Comparison of ENCODE assay signal across 1 cellular context in the genomic region with DNA sequence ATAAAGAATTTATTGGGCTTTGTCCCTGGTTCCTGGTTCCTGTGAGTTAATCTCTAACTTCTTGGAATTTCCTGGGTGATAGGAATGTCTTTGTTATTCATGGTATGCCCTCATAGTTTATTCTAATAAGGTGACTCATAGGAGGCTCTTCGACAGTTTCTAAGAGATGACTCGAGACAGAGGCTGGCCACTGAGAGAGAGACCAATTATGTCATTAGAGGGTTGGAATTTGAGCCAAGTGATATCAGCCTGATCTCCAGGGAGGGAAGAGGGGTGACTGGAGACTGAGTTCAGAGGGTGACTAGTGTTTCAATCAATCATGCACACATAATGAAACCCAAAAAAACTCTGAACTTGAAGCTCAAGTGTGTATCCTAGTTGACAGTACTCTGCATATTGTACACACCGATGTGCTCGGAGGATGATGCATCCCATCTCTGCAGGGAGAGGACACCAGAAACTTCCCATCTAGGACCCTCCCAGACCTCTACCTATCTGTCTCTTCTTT.
TF ChIP-seq lines count a peak whose summit lies in the region.

No MANE protein-coding gene starts in this region.

TF ChIP-seq in K562, 482 proteins besides CTCF, POLR2A, EP300 and RAD21 (continued from another document and continues in another):
- TF ChIP-seq, protein P1, sequence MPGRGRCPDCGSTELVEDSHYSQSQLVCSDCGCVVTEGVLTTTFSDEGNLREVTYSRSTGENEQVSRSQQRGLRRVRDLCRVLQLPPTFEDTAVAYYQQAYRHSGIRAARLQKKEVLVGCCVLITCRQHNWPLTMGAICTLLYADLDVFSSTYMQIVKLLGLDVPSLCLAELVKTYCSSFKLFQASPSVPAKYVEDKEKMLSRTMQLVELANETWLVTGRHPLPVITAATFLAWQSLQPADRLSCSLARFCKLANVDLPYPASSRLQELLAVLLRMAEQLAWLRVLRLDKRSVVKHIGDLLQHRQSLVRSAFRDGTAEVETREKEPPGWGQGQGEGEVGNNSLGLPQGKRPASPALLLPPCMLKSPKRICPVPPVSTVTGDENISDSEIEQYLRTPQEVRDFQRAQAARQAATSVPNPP (IDR thresholded peaks at IDR 0.05; ENCODE audit: borderline replicate concordance, insufficient read depth, insufficient read length): no peak
- 0 out of 4 replicates have a peak, but pooled peaks of 1 of the 2 experiments have one; percentile 38 for TF ChIP-seq SRF (CRISPR knock-in tag; IDR thresholded peaks at IDR 0.05)
- peak; percentile 44 for TF ChIP-seq STAT5A (IDR thresholded peaks at IDR 0.05; ENCODE audit: borderline replicate concordance, low read length)
- no peak for TF ChIP-seq RREB1 (CRISPR knock-in tag; IDR thresholded peaks at IDR 0.05)
- TF ChIP-seq MEIS2 (IDR thresholded peaks at IDR 0.05; ENCODE audit: partially characterized antibody): peak; percentile 96
- TF ChIP-seq POLR3A (IDR thresholded peaks at IDR 0.05; ENCODE audit: borderline replicate concordance, extremely low read depth, insufficient read depth, insufficient read length): no peak
- peak in 1 of 2 experiments; percentile 38; a peak in 2 of 4 replicates for TF ChIP-seq MAZ (CRISPR knock-in tag; conservative IDR thresholded peaks at IDR 0.05 in 1 of 2, IDR thresholded peaks at IDR 0.05 in 1 of 2)
- no peak for TF ChIP-seq ETV5 (CRISPR knock-in tag; IDR thresholded peaks at IDR 0.05; ENCODE audit: low read depth)
- TF ChIP-seq JUNB (CRISPR knock-in tag; conservative IDR thresholded peaks at IDR 0.05): peak; percentile 51; the same call in 1 of the 2 replicates
- TF ChIP-seq NFRKB (IDR thresholded peaks at IDR 0.05; ENCODE audit: low read depth): no peak
- peak; percentile 97 for TF ChIP-seq ATF7 (IDR thresholded peaks at IDR 0.05)
- TF ChIP-seq CTBP1 (IDR thresholded peaks at IDR 0.05; ENCODE audit: borderline replicate concordance): peak; percentile 86
- no peak for TF ChIP-seq HDAC6 (IDR thresholded peaks at IDR 0.05; ENCODE audit: low read depth, low read length)
- TF ChIP-seq CCNT2 (IDR thresholded peaks at IDR 0.05; ENCODE audit: borderline replicate concordance, extremely low read depth, insufficient read length, low read depth, low read length): no peak
- no peak for TF ChIP-seq RNF2 (IDR thresholded peaks at IDR 0.05)
- TF ChIP-seq BCOR (IDR thresholded peaks at IDR 0.05): no peak
- no peak for TF ChIP-seq GABPA (tag; conservative IDR thresholded peaks at IDR 0.05; ENCODE audit: low read depth)
- no peak for TF ChIP-seq SMC3 (conservative IDR thresholded peaks at IDR 0.05; ENCODE audit: insufficient read depth, low read depth, low read length)
- TF ChIP-seq FOS (IDR thresholded peaks at IDR 0.05; ENCODE audit: extremely low read depth, insufficient read length): peak; percentile 57
- TF ChIP-seq RCOR1 (IDR thresholded peaks at IDR 0.05; ENCODE audit: borderline replicate concordance in 1 of 2, low read depth in 2 of 2, low read length in 2 of 2): peak in 1 of 2 experiments; percentile 78; a peak in 2 of 4 replicates
- TF ChIP-seq ZNF696 (CRISPR knock-in tag; conservative IDR thresholded peaks at IDR 0.05): no peak
- peak; percentile 92 for TF ChIP-seq SMARCE1 (IDR thresholded peaks at IDR 0.05)
- no peak for TF ChIP-seq PHTF2 (CRISPR knock-in tag; IDR thresholded peaks at IDR 0.05)
- TF ChIP-seq PRPF4 (IDR thresholded peaks at IDR 0.05; ENCODE audit: insufficient read depth, low read depth, low read length, poor library complexity, severe bottlenecking): no peak
- TF ChIP-seq TAL1 (IDR thresholded peaks at IDR 0.05): no peak
- peak in 1 of 2 experiments; percentile 74; a peak in 3 of 4 replicates for TF ChIP-seq ARNT (IDR thresholded peaks at IDR 0.05)
- TF ChIP-seq, protein P2, sequence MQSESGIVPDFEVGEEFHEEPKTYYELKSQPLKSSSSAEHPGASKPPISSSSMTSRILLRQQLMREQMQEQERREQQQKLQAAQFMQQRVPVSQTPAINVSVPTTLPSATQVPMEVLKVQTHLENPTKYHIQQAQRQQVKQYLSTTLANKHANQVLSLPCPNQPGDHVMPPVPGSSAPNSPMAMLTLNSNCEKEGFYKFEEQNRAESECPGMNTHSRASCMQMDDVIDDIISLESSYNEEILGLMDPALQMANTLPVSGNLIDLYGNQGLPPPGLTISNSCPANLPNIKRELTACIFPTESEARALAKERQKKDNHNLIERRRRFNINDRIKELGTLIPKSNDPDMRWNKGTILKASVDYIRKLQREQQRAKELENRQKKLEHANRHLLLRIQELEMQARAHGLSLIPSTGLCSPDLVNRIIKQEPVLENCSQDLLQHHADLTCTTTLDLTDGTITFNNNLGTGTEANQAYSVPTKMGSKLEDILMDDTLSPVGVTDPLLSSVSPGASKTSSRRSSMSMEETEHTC (IDR thresholded peaks at IDR 0.05): no peak
- no peak for TF ChIP-seq ZNF398 (CRISPR knock-in tag; IDR thresholded peaks at IDR 0.05)
- TF ChIP-seq ZNF707 (CRISPR knock-in tag; conservative IDR thresholded peaks at IDR 0.05): no peak
- 0 out of 2 replicates have a peak, but pooled peaks have one; percentile 16 for TF ChIP-seq FOXM1 (IDR thresholded peaks at IDR 0.05; ENCODE audit: low read depth)
- TF ChIP-seq FOXM1 (CRISPR knock-in tag; IDR thresholded peaks at IDR 0.05; ENCODE audit: low read depth): no peak
- TF ChIP-seq RB1 (IDR thresholded peaks at IDR 0.05; ENCODE audit: low read depth): 0 out of 2 replicates have a peak, but pooled peaks have one; percentile 6
- TF ChIP-seq ZNF175 (CRISPR knock-in tag; IDR thresholded peaks at IDR 0.05; ENCODE audit: low read depth): peak; percentile 44; the same call in 1 of the 2 replicates
- no peak for TF ChIP-seq SP2 (IDR thresholded peaks at IDR 0.05; ENCODE audit: extremely low read depth, low read depth, low read length, poor library complexity, severe bottlenecking)
- TF ChIP-seq, protein P3, sequence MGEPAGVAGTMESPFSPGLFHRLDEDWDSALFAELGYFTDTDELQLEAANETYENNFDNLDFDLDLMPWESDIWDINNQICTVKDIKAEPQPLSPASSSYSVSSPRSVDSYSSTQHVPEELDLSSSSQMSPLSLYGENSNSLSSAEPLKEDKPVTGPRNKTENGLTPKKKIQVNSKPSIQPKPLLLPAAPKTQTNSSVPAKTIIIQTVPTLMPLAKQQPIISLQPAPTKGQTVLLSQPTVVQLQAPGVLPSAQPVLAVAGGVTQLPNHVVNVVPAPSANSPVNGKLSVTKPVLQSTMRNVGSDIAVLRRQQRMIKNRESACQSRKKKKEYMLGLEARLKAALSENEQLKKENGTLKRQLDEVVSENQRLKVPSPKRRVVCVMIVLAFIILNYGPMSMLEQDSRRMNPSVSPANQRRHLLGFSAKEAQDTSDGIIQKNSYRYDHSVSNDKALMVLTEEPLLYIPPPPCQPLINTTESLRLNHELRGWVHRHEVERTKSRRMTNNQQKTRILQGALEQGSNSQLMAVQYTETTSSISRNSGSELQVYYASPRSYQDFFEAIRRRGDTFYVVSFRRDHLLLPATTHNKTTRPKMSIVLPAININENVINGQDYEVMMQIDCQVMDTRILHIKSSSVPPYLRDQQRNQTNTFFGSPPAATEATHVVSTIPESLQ (CRISPR knock-in tag; IDR thresholded peaks at IDR 0.05): no peak
- TF ChIP-seq ZNF780A (CRISPR knock-in tag; IDR thresholded peaks at IDR 0.05): no peak
- peak; percentile 58; the same call in 1 of the 2 replicates for TF ChIP-seq NFATC3 (IDR thresholded peaks at IDR 0.05)
- TF ChIP-seq, protein P4, sequence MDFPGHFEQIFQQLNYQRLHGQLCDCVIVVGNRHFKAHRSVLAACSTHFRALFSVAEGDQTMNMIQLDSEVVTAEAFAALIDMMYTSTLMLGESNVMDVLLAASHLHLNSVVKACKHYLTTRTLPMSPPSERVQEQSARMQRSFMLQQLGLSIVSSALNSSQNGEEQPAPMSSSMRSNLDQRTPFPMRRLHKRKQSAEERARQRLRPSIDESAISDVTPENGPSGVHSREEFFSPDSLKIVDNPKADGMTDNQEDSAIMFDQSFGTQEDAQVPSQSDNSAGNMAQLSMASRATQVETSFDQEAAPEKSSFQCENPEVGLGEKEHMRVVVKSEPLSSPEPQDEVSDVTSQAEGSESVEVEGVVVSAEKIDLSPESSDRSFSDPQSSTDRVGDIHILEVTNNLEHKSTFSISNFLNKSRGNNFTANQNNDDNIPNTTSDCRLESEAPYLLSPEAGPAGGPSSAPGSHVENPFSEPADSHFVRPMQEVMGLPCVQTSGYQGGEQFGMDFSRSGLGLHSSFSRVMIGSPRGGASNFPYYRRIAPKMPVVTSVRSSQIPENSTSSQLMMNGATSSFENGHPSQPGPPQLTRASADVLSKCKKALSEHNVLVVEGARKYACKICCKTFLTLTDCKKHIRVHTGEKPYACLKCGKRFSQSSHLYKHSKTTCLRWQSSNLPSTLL (IDR thresholded peaks at IDR 0.05): no peak
- TF ChIP-seq ZNF589 (CRISPR knock-in tag; IDR thresholded peaks at IDR 0.05; ENCODE audit: low read depth): no peak
- TF ChIP-seq YBX1 (IDR thresholded peaks at IDR 0.05): no peak
- TF ChIP-seq ZNF551 (CRISPR knock-in tag; IDR thresholded peaks at IDR 0.05): no peak
- TF ChIP-seq, protein P5, sequence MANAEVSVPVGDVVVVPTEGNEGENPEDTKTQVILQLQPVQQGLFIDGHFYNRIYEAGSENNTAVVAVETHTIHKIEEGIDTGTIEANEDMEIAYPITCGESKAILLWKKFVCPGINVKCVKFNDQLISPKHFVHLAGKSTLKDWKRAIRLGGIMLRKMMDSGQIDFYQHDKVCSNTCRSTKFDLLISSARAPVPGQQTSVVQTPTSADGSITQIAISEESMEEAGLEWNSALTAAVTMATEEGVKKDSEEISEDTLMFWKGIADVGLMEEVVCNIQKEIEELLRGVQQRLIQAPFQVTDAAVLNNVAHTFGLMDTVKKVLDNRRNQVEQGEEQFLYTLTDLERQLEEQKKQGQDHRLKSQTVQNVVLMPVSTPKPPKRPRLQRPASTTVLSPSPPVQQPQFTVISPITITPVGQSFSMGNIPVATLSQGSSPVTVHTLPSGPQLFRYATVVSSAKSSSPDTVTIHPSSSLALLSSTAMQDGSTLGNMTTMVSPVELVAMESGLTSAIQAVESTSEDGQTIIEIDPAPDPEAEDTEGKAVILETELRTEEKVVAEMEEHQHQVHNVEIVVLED (CRISPR knock-in tag; IDR thresholded peaks at IDR 0.05): no peak
- TF ChIP-seq JUN (IDR thresholded peaks at IDR 0.05; ENCODE audit: borderline replicate concordance, low read depth, low read length): peak; percentile 99
- TF ChIP-seq JUN (CRISPR knock-in tag; IDR thresholded peaks at IDR 0.05; ENCODE audit: borderline replicate concordance): no peak
- TF ChIP-seq SIN3A (IDR thresholded peaks at IDR 0.05; ENCODE audit: borderline replicate concordance in 2 of 2, control insufficient read depth in 1 of 2, low read depth in 2 of 2, low read length in 2 of 2): no peak
- no peak for TF ChIP-seq CCAR2 (IDR thresholded peaks at IDR 0.05; ENCODE audit: low read depth, low read length)
